ENCODE assay signal across 11 cellular contexts in genomic region chr7:7971308-7972040, GRCh38. TPM values are rescaled to one million over a fixed set of nuclear protein-coding genes. Genes with fewer than 3 reads are reported as not detected.
DNase-seq lines count a peak whose midpoint lies in the region; ATAC-seq and TF ChIP-seq lines count a peak whose summit lies in the region.
"Had no signal": no experiment of that assay in that cellular context is flagged by ENCODE, and none has a peak within 500 bp of the region (broad histone marks: within the 10 kb centered on the region; RNA-seq: fewer than 3 reads in every experiment).

No MANE protein-coding gene starts in this region.

- H3K9me3 ChIP-seq in Karpas-422 (ENCODE audit: low read length) (no peaks in the 10 kb centered on the region), duodenal mucosa (ENCODE audit: control insufficient read depth in 1 of 2, low read length in 2 of 2) (no peaks in the 10 kb centered on the region), neutrophil (no peaks in the 10 kb centered on the region)

- peaks cover 56% of the 10 kb centered on the region for H3K4me1 ChIP-seq in Karpas-422 (ENCODE audit: low read length)
- peaks cover 0 to 14% of the 10 kb centered on the region in 2 donors for H3K4me1 ChIP-seq in duodenal mucosa (ENCODE audit: control insufficient read depth in 1 of 2, insufficient read depth in 2 of 2, low read length in 2 of 2)
- peaks cover 61 to 69% of the 10 kb centered on the region in 2 experiments for H3K4me1 ChIP-seq in neutrophil (ENCODE audit: control insufficient read depth in 1 of 2, insufficient read depth in 1 of 2, low read depth in 1 of 2, low read length in 1 of 2)

- H3K27me3 ChIP-seq in Karpas-422 (ENCODE audit: low read length) (no peaks in the 10 kb centered on the region), duodenal mucosa (ENCODE audit: control insufficient read depth in 1 of 2, insufficient read depth in 2 of 2, low read length in 2 of 2) (no peaks in the 10 kb centered on the region), neutrophil (no peaks in the 10 kb centered on the region), H7 (ENCODE audit: control insufficient read depth, insufficient read depth, low read length) (no peaks in the 10 kb centered on the region)

- H3K27me3 Mint-ChIP-seq in chondrocyte (ENCODE audit: low read depth), result no peaks in the 10 kb centered on the region
- H3K27me3 Mint-ChIP-seq in activated T-cell treated with anti-CD3 and anti-CD28 coated beads, Interleukin-2, amount 50 U/mL, for 4 hours (ENCODE audit: low read depth), result no peaks in the 10 kb centered on the region
- H3K27me3 Mint-ChIP-seq: natural killer cell treated with Interleukin-12 subunit alpha and Interleukin-12 subunit beta and Interleukin-15 and Interleukin-18, amount 100 ng/mL, for 72 hours had no signal

- H3K36me3 Mint-ChIP-seq in chondrocyte (ENCODE audit: low read depth), result no peaks in the 10 kb centered on the region
- no peaks in the 10 kb centered on the region for H3K36me3 Mint-ChIP-seq in activated T-cell treated with anti-CD3 and anti-CD28 coated beads, Interleukin-2, amount 50 U/mL, for 4 hours (ENCODE audit: insufficient read depth)
- H3K36me3 Mint-ChIP-seq: natural killer cell treated with Interleukin-12 subunit alpha and Interleukin-12 subunit beta and Interleukin-15 and Interleukin-18, amount 100 ng/mL, for 72 hours had no signal

- H3K4me1 Mint-ChIP-seq in chondrocyte (ENCODE audit: low read depth), result peaks cover 10% of the 10 kb centered on the region
- peaks cover 35% of the 10 kb centered on the region for H3K4me1 Mint-ChIP-seq in activated T-cell treated with anti-CD3 and anti-CD28 coated beads, Interleukin-2, amount 50 U/mL, for 4 hours (ENCODE audit: low read depth)

- peak overlapping the region; percentile 63 for H3K4me3 ChIP-seq in Karpas-422 (ENCODE audit: low read length)
- H3K4me3 ChIP-seq in duodenal mucosa (ENCODE audit: low read depth in 1 of 2, low read length in 2 of 2), result peak overlapping the region; percentile 92 to 94
- peak overlapping the region; percentile 67 to 94 for H3K4me3 ChIP-seq in neutrophil (ENCODE audit: low read depth in 1 of 2, low read length in 1 of 2)
- no peak overlapping the region for H3K4me3 ChIP-seq in H7 (ENCODE audit: insufficient read depth, low read depth, low read length)

- no peak overlapping the region for H3K4me3 Mint-ChIP-seq in chondrocyte (ENCODE audit: unreplicated experiment)
- no peak overlapping the region for H3K4me3 Mint-ChIP-seq in activated T-cell treated with anti-CD3 and anti-CD28 coated beads, Interleukin-2, amount 50 U/mL, for 4 hours
- H3K4me3 Mint-ChIP-seq: natural killer cell treated with Interleukin-12 subunit alpha and Interleukin-12 subunit beta and Interleukin-15 and Interleukin-18, amount 100 ng/mL, for 72 hours had no signal

- H3K4me2 ChIP-seq in Karpas-422 (ENCODE audit: low read depth, low read length, poor library complexity, severe bottlenecking), result peak overlapping the region; percentile 70

- no peaks in the 10 kb centered on the region for H3K9me3 Mint-ChIP-seq in chondrocyte (ENCODE audit: low read depth)
- no peaks in the 10 kb centered on the region for H3K9me3 Mint-ChIP-seq in activated T-cell treated with anti-CD3 and anti-CD28 coated beads, Interleukin-2, amount 50 U/mL, for 4 hours
- H3K9me3 Mint-ChIP-seq: activated T-helper 2 cell treated with anti-CD3 and anti-CD28 coated beads, Interferon-gamma antibody, Interleukin-2, Interleukin-4, amounts not matched to agents 10 μg/mL and 5 μg/mL and 100 μg/mL, durations not matched to agents 14 hours and 24 hours and 36 hours; natural killer cell treated with Interleukin-12 subunit alpha and Interleukin-12 subunit beta and Interleukin-15 and Interleukin-18, amount 100 ng/mL, for 72 hours had no signal

- no peak overlapping the region for H2AFZ ChIP-seq in Karpas-422 (ENCODE audit: low read length)

- H3K36me3 ChIP-seq in Karpas-422 (ENCODE audit: insufficient read depth, low read length) (no peaks in the 10 kb centered on the region), duodenal mucosa (ENCODE audit: control insufficient read depth in 1 of 2, insufficient read depth in 2 of 2, low read length in 2 of 2) (no peaks in the 10 kb centered on the region), neutrophil (no peaks in the 10 kb centered on the region), H7 (replicated peaks; ENCODE audit: control insufficient read depth, insufficient read depth, low read length) (no peaks in the 10 kb centered on the region)

- H3K79me2 ChIP-seq in Karpas-422 (ENCODE audit: low read length), result peaks cover 66% of the 10 kb centered on the region

- H3K27ac ChIP-seq in Karpas-422 (ENCODE audit: low read length), result peak overlapping the region; percentile 46; the same call in 1 of the 2 replicates
- no peak overlapping the region for H3K27ac ChIP-seq in duodenal mucosa (ENCODE audit: low read depth, low read length)
- H3K27ac ChIP-seq in neutrophil, result peak overlapping the region; percentile 89
- H3K27ac ChIP-seq: epithelial cell of prostate had no signal

- DNase-seq in Caki2 (ENCODE audit: low read depth) (peak; percentile 9), Karpas-422 (no peak), chondrocyte (ENCODE audit: low spot score) (no peak), H7 (no peak)
- no peak for DNase-seq in activated T-cell treated with anti-CD3 and anti-CD28 coated beads, Interleukin-2, amount 50 U/mL, for 4 hours

- no peak for ATAC-seq in GM19035 (IDR thresholded peaks at IDR 0.05; ENCODE audit: unreplicated experiment)
- no peak for ATAC-seq in activated T-cell treated with anti-CD3 and anti-CD28 coated beads, Interleukin-2, amount 50 U/mL, for 4 hours
- ATAC-seq: natural killer cell treated with Interleukin-12 subunit alpha and Interleukin-12 subunit beta and Interleukin-15 and Interleukin-18, amount 100 ng/mL, for 72 hours had no signal

- H3K9ac ChIP-seq in Karpas-422 (ENCODE audit: low read length) (peak overlapping the region; percentile 64), duodenal mucosa (ENCODE audit: low read depth in 1 of 2, low read length in 2 of 2) (peak overlapping the region in 1 of 2 donors; percentile 34)

- in situ Hi-C loops in Caki2 (cut with HindIII; ENCODE audit: low pct_unique_long_range_greater_than_20kb, low sequenced_read_pairs), result no loop called here

- H3K9me2 ChIP-seq in Karpas-422 (replicated peaks; ENCODE audit: insufficient read depth, low read length), result no peaks in the 10 kb centered on the region

- TF ChIP-seq CTCF in neutrophil (IDR thresholded peaks at IDR 0.05) (no peak), chondrocyte (IDR thresholded peaks at IDR 0.05) (no peak)

- no peaks in the 10 kb centered on the region for H4K20me1 ChIP-seq in Karpas-422 (ENCODE audit: insufficient read depth, low read depth, low read length)

- H3K27ac Mint-ChIP-seq in chondrocyte (ENCODE audit: unreplicated experiment), result no peak overlapping the region
- H3K27ac Mint-ChIP-seq: activated T-helper 2 cell treated with anti-CD3 and anti-CD28 coated beads, Interferon-gamma antibody, Interleukin-2, Interleukin-4, amounts not matched to agents 10 μg/mL and 5 μg/mL and 100 μg/mL, durations not matched to agents 14 hours and 24 hours and 36 hours; natural killer cell treated with Interleukin-12 subunit alpha and Interleukin-12 subunit beta and Interleukin-15 and Interleukin-18, amount 100 ng/mL, for 72 hours had no signal

RNA-seq across cellular contexts. Expression of gene GLCCI1, which starts 2.9 kb away (rescaled TPM):
- 1.1 and 11.7 TPM in 2 replicates for total RNA-seq in Caki2 (2014; rRNA removed; shearing (Covaris generic); ENCODE audit: low replicate concordance)
- total RNA-seq in Karpas-422 (2014; rRNA removed; shearing (Covaris generic); ENCODE audit: low replicate concordance), result 30.2 and 55.7 TPM in 2 replicates
- 10.2 to 11.4 TPM (median 10.9 TPM) in 3 replicates for total RNA-seq in chondrocyte
- 1 to 10 TPM; 5.9 to 6.1 (median 6.1) TPM for total RNA-seq in activated T-cell treated with anti-CD3 and anti-CD28 coated beads, Interleukin-2, amount 50 U/mL, for 4 hours
- 8.9 and 12.5 TPM in 2 replicates for total RNA-seq in H7 (2014; rRNA removed; shearing (Covaris generic))
